ENCODE assay signal across 25 cellular contexts in genomic region chr4:113831469-113831868, GRCh38.
"Had no signal": no experiment of that assay in that cellular context is flagged by ENCODE, and none has a peak within 500 bp of the region (broad histone marks: within the 10 kb centered on the region; RNA-seq: fewer than 3 reads in every experiment).

No MANE protein-coding gene starts in this region.

- H2AFZ ChIP-seq: hepatocyte had no signal

- H3K4me3 Mint-ChIP-seq: activated CD4-positive, alpha-beta T cell treated with anti-CD3 and anti-CD28 coated beads, Interleukin-2, amount 10 ng/mL, durations not matched to agents 7 days and 5 days; activated naive CD8-positive, alpha-beta T cell; dendritic cell treated with granulocyte-macrophage colony-stimulating factor and Interleukin-4, amounts not matched to agents 40 ng/mL and 50 ng/mL, for 4 days; naive thymus-derived CD8-positive, alpha-beta T cell; stimulated activated memory B cell treated with anti-CD40 and anti-IgM and Interleukin-4, amounts not matched to agents 10 μg/mL and 1 μg/mL and 100 μg/mL, for 72 hours had no signal

- H3K9me3 ChIP-seq: adrenal gland, ascending aorta, left ventricle myocardium inferior, sigmoid colon, testis had no signal

- H3K36me3 ChIP-seq: adrenal gland, ascending aorta, brain microvascular endothelial cell, left ventricle myocardium inferior, sigmoid colon, WERI-Rb-1 had no signal

- H3K4me1 Mint-ChIP-seq: activated CD4-positive, alpha-beta T cell treated with anti-CD3 and anti-CD28 coated beads, Interleukin-2, amount 10 ng/mL, durations not matched to agents 7 days and 5 days; stimulated activated memory B cell treated with anti-CD40 and anti-IgM and Interleukin-4, amounts not matched to agents 10 μg/mL and 1 μg/mL and 100 μg/mL, for 72 hours had no signal

- H3K27ac ChIP-seq: adrenal gland, ascending aorta, brain microvascular endothelial cell, hepatocyte, left ventricle myocardium inferior, sigmoid colon, testis, WERI-Rb-1 had no signal

- H3K79me2 ChIP-seq: hepatocyte had no signal

- H3K27ac Mint-ChIP-seq: activated CD4-positive, alpha-beta T cell treated with anti-CD3 and anti-CD28 coated beads, Interleukin-2, amount 10 ng/mL, durations not matched to agents 7 days and 5 days; activated naive CD8-positive, alpha-beta T cell; dendritic cell treated with granulocyte-macrophage colony-stimulating factor and Interleukin-4, amounts not matched to agents 40 ng/mL and 50 ng/mL, for 4 days; naive thymus-derived CD8-positive, alpha-beta T cell; progenitor cell of endocrine pancreas; stimulated activated memory B cell treated with anti-CD40 and anti-IgM and Interleukin-4, amounts not matched to agents 10 μg/mL and 1 μg/mL and 100 μg/mL, for 72 hours had no signal

- H3K27me3 Mint-ChIP-seq: activated CD4-positive, alpha-beta T cell treated with anti-CD3 and anti-CD28 coated beads, Interleukin-2, amount 10 ng/mL, durations not matched to agents 7 days and 5 days; activated naive CD8-positive, alpha-beta T cell; dendritic cell treated with granulocyte-macrophage colony-stimulating factor and Interleukin-4, amounts not matched to agents 40 ng/mL and 50 ng/mL, for 4 days; progenitor cell of endocrine pancreas; stimulated activated memory B cell treated with anti-CD40 and anti-IgM and Interleukin-4, amounts not matched to agents 10 μg/mL and 1 μg/mL and 100 μg/mL, for 72 hours had no signal

- H3K27me3 ChIP-seq: adrenal gland, ascending aorta, brain microvascular endothelial cell, hepatocyte, sigmoid colon, testis had no signal

- H3K9me3 Mint-ChIP-seq: activated CD4-positive, alpha-beta T cell treated with anti-CD3 and anti-CD28 coated beads, Interleukin-2, amount 10 ng/mL, durations not matched to agents 7 days and 5 days; dendritic cell treated with granulocyte-macrophage colony-stimulating factor and Interleukin-4, amounts not matched to agents 40 ng/mL and 50 ng/mL, for 4 days; naive thymus-derived CD8-positive, alpha-beta T cell; stimulated activated memory B cell treated with anti-CD40 and anti-IgM and Interleukin-4, amounts not matched to agents 10 μg/mL and 1 μg/mL and 100 μg/mL, for 72 hours had no signal

- H3K4me2 ChIP-seq: hepatocyte, smooth muscle cell had no signal

- DNase-seq: activated CD4-positive, alpha-beta T cell treated with anti-CD3 and anti-CD28 coated beads, Interleukin-2, amount 10 ng/mL, durations not matched to agents 7 days and 5 days; activated CD4-positive, CD25-positive, alpha-beta regulatory T cell treated with anti-CD3 and anti-CD28 coated beads, Interleukin-2, amount 50 U/mL, for 72 hours; activated T-cell treated with anti-CD3 and anti-CD28 coated beads, Interleukin-2, amount 50 U/mL, for 1 hour; adrenal gland; brain microvascular endothelial cell; caudate nucleus; effector CD4-positive, alpha-beta T cell; foreskin fibroblast; kidney glomerular epithelial cell; left ventricle myocardium inferior; retina; sigmoid colon; stimulated activated CD4-positive, alpha-beta T cell treated with anti-CD3 and anti-CD28 coated beads, Interleukin-15, amount 100 ng/mL, for 24 hours; T1000; testis; trophoblast cell; WERI-Rb-1 had no signal

- ATAC-seq: stimulated activated memory B cell treated with anti-CD40 and anti-IgM and Interleukin-4, amounts not matched to agents 10 μg/mL and 1 μg/mL and 100 μg/mL, for 72 hours had no signal

- H3K4me3 ChIP-seq: adrenal gland, ascending aorta, hepatocyte, left ventricle myocardium inferior, sigmoid colon, smooth muscle cell, testis had no signal

- H3K36me3 Mint-ChIP-seq: activated naive CD8-positive, alpha-beta T cell; naive thymus-derived CD8-positive, alpha-beta T cell; stimulated activated memory B cell treated with anti-CD40 and anti-IgM and Interleukin-4, amounts not matched to agents 10 μg/mL and 1 μg/mL and 100 μg/mL, for 72 hours had no signal
